18 cellular contexts compared by ENCODE assay signal in the genomic region with DNA sequence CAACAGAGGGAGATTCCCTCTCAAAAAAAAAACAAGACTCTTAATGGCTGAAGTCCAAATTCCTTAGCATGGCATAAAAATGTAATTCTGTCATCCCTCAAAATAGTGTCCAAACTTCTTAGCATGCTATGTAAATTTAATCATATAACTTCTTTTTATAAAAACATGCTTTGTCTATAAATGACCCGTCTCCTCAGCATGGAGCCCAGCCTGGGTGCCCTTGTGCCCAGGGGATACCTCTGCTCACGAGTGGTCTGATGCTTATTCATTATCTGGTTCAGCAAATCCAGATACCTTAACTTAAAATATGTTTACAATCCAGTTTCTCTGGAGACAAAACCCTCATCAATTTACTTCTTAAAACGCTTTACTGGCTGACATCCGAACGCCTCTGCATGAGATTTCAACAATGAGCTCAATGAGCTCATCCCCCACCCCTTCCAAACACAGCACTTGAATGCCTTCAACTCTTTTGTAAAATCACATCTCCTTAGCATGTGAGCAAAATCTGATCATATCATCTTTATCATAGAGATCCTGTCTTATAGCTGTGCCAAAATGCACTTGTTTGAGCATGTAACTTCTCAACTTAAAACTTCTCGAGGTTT. TPM values are rescaled to one million over a fixed set of nuclear protein-coding genes. Genes with fewer than 3 reads are reported as not detected.
DNase-seq lines count a peak whose midpoint lies in the region; ATAC-seq lines count a peak whose summit lies in the region.
"Had no signal": no experiment of that assay in that cellular context is flagged by ENCODE, and none has a peak within 500 bp of the region (broad histone marks: within the 10 kb centered on the region; RNA-seq: fewer than 3 reads in every experiment).

No MANE protein-coding gene starts in this region.

- H3K4me2 ChIP-seq in neuronal stem cell (ENCODE audit: insufficient read depth, low read length, poor library complexity, severe bottlenecking), result no peak overlapping the region
- H3K4me2 ChIP-seq: KMS-11 had no signal

- WGBS in neuronal stem cell (ENCODE audit: extremely low coverage in 2 of 2, insufficient read length in 2 of 2, insufficient replicate concordance in 1 of 2), 2 donors, result no CpG with 5 or more reads among the region's 6 CpGs

- no peak overlapping the region for H3K18ac ChIP-seq in neuronal stem cell (ENCODE audit: low read length)

- H3K4ac ChIP-seq in neuronal stem cell (ENCODE audit: low read length), result no peak overlapping the region

- no peak for ATAC-seq in GM21576 (IDR thresholded peaks at IDR 0.05; ENCODE audit: unreplicated experiment)
- ATAC-seq: PC-3 had no signal

- H3K27ac ChIP-seq in neuronal stem cell (replicated peaks; ENCODE audit: low read length), result no peak overlapping the region
- H3K27ac ChIP-seq: KMS-11 had no signal

- H3K4me1 ChIP-seq in neuronal stem cell (ENCODE audit: control insufficient read depth in 2 of 2, insufficient read depth in 1 of 2, low read depth in 1 of 2, low read length in 2 of 2), result peaks cover 6 to 13% of the 10 kb centered on the region in 2 donors

- H3K79me1 ChIP-seq in neuronal stem cell (ENCODE audit: low read depth, low read length), result no peaks in the 10 kb centered on the region

- H3K14ac ChIP-seq in neuronal stem cell (ENCODE audit: low read length), result no peak overlapping the region

- H4K8ac ChIP-seq in neuronal stem cell (ENCODE audit: low read depth, low read length), result no peak overlapping the region

- no peak overlapping the region for H3K4me3 ChIP-seq in neuronal stem cell (ENCODE audit: low read length in 2 of 2)
- H3K4me3 ChIP-seq: MG63 had no signal

- no peak overlapping the region for H2BK12ac ChIP-seq in neuronal stem cell (ENCODE audit: low read length)

- H2AFZ ChIP-seq in neuronal stem cell (ENCODE audit: low read length), result peak overlapping the region; percentile 5

- H3K9ac ChIP-seq in neuronal stem cell (ENCODE audit: low read depth, low read length, poor library complexity), result no peak overlapping the region
- H3K9ac ChIP-seq: KMS-11 had no signal

- H2AK5ac ChIP-seq in neuronal stem cell (ENCODE audit: low read depth, low read length), result no peak overlapping the region

- H2BK15ac ChIP-seq in neuronal stem cell (ENCODE audit: low read length), result no peak overlapping the region

- H3K36me3 ChIP-seq in neuronal stem cell (replicated peaks in 1 of 2; ENCODE audit: control insufficient read depth in 2 of 2, insufficient read depth in 2 of 2, low read length in 2 of 2), result peaks cover 0 to 9% of the 10 kb centered on the region in 2 donors
- H3K36me3 ChIP-seq: MG63 had no signal

- no peak overlapping the region for H4K91ac ChIP-seq in neuronal stem cell (ENCODE audit: low read depth, low read length, poor library complexity)

- peak; percentile 30 for DNase-seq in NCI-H82 (lab: John Stamatoyannopoulos, UW)
- no peak for DNase-seq in NCI-H82 treated with DMSO at 0.1 percent for 48 hours (lab: John Stamatoyannopoulos, UW; ENCODE audit: unreplicated experiment)
- peak; percentile 25 for DNase-seq in dedifferentiated amniotic fluid mesenchymal stem cell (ENCODE audit: extremely low spot score)
- no peak for DNase-seq in neuronal stem cell (ENCODE audit: low spot score)
- no peak for DNase-seq in activated CD8-positive, alpha-beta memory T cell treated with anti-CD3 and anti-CD28 coated beads, Interleukin-2, amount 50 U/mL, for 48 hours
- DNase-seq in NCI-H446 treated with DMSO at 0.1 percent for 48 hours (lab: John Stamatoyannopoulos, UW), result no peak
- DNase-seq in activated effector memory CD4-positive, alpha-beta T cell treated with Interleukin-2 at 50 U/mL for 16 hours, result no peak
- DNase-seq: CD4-positive, CD25-positive, alpha-beta regulatory T cell; DMS53; MG63; NCI-H1105; NCI-H1694 treated with DMSO at 0.1 percent for 48 hours; NCI-H2171 treated with DMSO at 0.1 percent for 48 hours; NCI-H524; PC-3 had no signal

- no peak overlapping the region for H2BK120ac ChIP-seq in neuronal stem cell (ENCODE audit: low read depth, low read length)

- no peaks in the 10 kb centered on the region for H3K27me3 ChIP-seq in neuronal stem cell (ENCODE audit: control insufficient read depth in 3 of 3, insufficient read depth in 3 of 3, low read depth in 1 of 3, low read length in 3 of 3)
- H3K27me3 ChIP-seq: MG63 had no signal

- H2BK5ac ChIP-seq in neuronal stem cell (ENCODE audit: low read length), result no peak overlapping the region

- no peak overlapping the region for H3K23ac ChIP-seq in neuronal stem cell (ENCODE audit: low read depth, low read length, poor library complexity)

- H3K9me3 ChIP-seq in neuronal stem cell (replicated peaks in 1 of 2; ENCODE audit: control insufficient read depth in 2 of 2, insufficient read depth in 1 of 2, low read depth in 1 of 2, low read length in 2 of 2), result peaks cover 0 to 11% of the 10 kb centered on the region in 2 donors
- H3K9me3 ChIP-seq: MG63 had no signal

RNA-seq across cellular contexts. Expression of a gene that starts 15.7 kb away (rescaled TPM):
- 3.6 TPM for polyA plus RNA-seq in neuronal stem cell (2013, experiment 1 of 2)
- polyA plus RNA-seq in neuronal stem cell (2013, experiment 2 of 2), result 3.6 TPM
- polyA plus RNA-seq: CD4-positive, CD25-positive, alpha-beta regulatory T cell; H1 had no signal

Comparison
In these comparisons a context has a peak if more than half of its experiments do, and no peak if none do; other contexts are left out.
1. DNase-seq: peak in NCI-H82 (single experiment) and dedifferentiated amniotic fluid mesenchymal stem cell (single experiment); none in NCI-H82 treated with DMSO at 0.1 percent for 48 hours (single experiment), neuronal stem cell (single experiment), activated CD8-positive, alpha-beta memory T cell treated with anti-CD3 and anti-CD28 coated beads, Interleukin-2, amount 50 U/mL, for 48 hours (single experiment), NCI-H446 treated with DMSO at 0.1 percent for 48 hours (single experiment) and activated effector memory CD4-positive, alpha-beta T cell treated with Interleukin-2 at 50 U/mL for 16 hours (single experiment).